ENCODE assay signal across 25 cellular contexts in genomic region chr17:1475321-1475854, GRCh38. TPM values are rescaled to one million over a fixed set of nuclear protein-coding genes. Genes with fewer than 3 reads are reported as not detected.
A peak's percentile ranks its signal among the peaks of the same experiment; 100 is the strongest.
DNase-seq lines count a peak whose midpoint lies in the region; ATAC-seq and TF ChIP-seq lines count a peak whose summit lies in the region.
"Had no signal": no experiment of that assay in that cellular context is flagged by ENCODE, and none has a peak within 500 bp of the region (broad histone marks: within the 10 kb centered on the region; RNA-seq: fewer than 3 reads in every experiment).

No MANE protein-coding gene starts in this region.

- H3K27ac Mint-ChIP-seq in IgD-negative memory B cell, result peak overlapping the region in 2 of 3 donors; percentile 70 to 85
- no peak overlapping the region for H3K27ac Mint-ChIP-seq in activated CD4-positive, alpha-beta memory T cell treated with anti-CD3 and anti-CD28 coated beads for 36 hours
- H3K27ac Mint-ChIP-seq: activated CD8-positive, alpha-beta T cell treated with anti-CD3 and anti-CD28 coated beads for 36 hours; HFFc6; stimulated activated naive CD8-positive, alpha-beta T cell treated with anti-CD3 and anti-CD28 coated beads, Interleukin-15, amount 100 ng/mL, for 72 hours had no signal

- no peak for ATAC-seq in gastroesophageal sphincter
- ATAC-seq: activated CD4-positive, CD25-positive, alpha-beta regulatory T cell treated with anti-CD3 and anti-CD28 coated beads, Interleukin-2, amount 50 U/mL, for 24 hours; activated CD8-positive, alpha-beta T cell treated with anti-CD3 and anti-CD28 coated beads for 36 hours; left ventricle myocardium superior; stimulated activated naive CD8-positive, alpha-beta T cell treated with anti-CD3 and anti-CD28 coated beads, Interleukin-15, amount 100 ng/mL, for 72 hours had no signal

- H3K4me3 ChIP-seq in gastroesophageal sphincter, result no peak overlapping the region
- H3K4me3 ChIP-seq in sigmoid colon, result no peak overlapping the region
- no peak overlapping the region for H3K4me3 ChIP-seq in prostate gland
- H3K4me3 ChIP-seq: adrenal gland, breast epithelium, coronary artery had no signal

- CTCF ChIA-PET in activated CD4-positive, alpha-beta memory T cell treated with anti-CD3 and anti-CD28 coated beads for 36 hours (lab: Charles Lee), result no interaction called here

- intact Hi-C loops in sigmoid colon (cut with DNase I) (no loop called here), prostate gland (cut with DNase I) (no loop called here)
- intact Hi-C loops in activated CD4-positive, alpha-beta memory T cell treated with anti-CD3 and anti-CD28 coated beads for 36 hours (cut with micrococcal nuclease), result no loop called here

- H3K9me3 ChIP-seq in gastroesophageal sphincter, result no peaks in the 10 kb centered on the region
- H3K9me3 ChIP-seq in sigmoid colon, result no peaks in the 10 kb centered on the region
- H3K9me3 ChIP-seq in prostate gland, result no peaks in the 10 kb centered on the region
- H3K9me3 ChIP-seq: adrenal gland, breast epithelium, neutrophil had no signal

- POLR2A ChIA-PET in activated CD4-positive, alpha-beta memory T cell treated with anti-CD3 and anti-CD28 coated beads for 36 hours (lab: Charles Lee), result no interaction called here

- H3K4me1 Mint-ChIP-seq in IgD-negative memory B cell, result peaks cover 19 to 26% (median 20%) of the 10 kb centered on the region in 3 donors
- peaks cover 10% of the 10 kb centered on the region for H3K4me1 Mint-ChIP-seq in activated CD4-positive, alpha-beta memory T cell treated with anti-CD3 and anti-CD28 coated beads for 36 hours (ENCODE audit: low read depth)

- WGBS in gastroesophageal sphincter (ENCODE audit: low coverage in 1 of 2), 2 donors, result 76 to 78% methylated on average over 5 to 7 of the region's 15 CpGs
- WGBS in sigmoid colon, 2 donors, result 87 to 93% methylated on average over 15 of the region's 15 CpGs
- WGBS in prostate gland, result 88% methylated on average over 15 of the region's 15 CpGs

- DNase-seq in sigmoid colon (no peak), EL (no peak), NCI-H748 treated with DMSO at 0.1 percent for 48 hours (lab: John Stamatoyannopoulos, UW) (no peak), prostate gland (ENCODE audit: low spot score) (no peak)
- no peak for DNase-seq in activated CD4-positive, alpha-beta memory T cell treated with anti-CD3 and anti-CD28 coated beads for 36 hours
- DNase-seq: activated CD8-positive, alpha-beta T cell treated with anti-CD3 and anti-CD28 coated beads for 36 hours; activated gamma-delta T cell; activated T-cell treated with anti-CD3 and anti-CD28 coated beads for 4 hours; adrenal gland; DMS53; HFFc6; left ventricle myocardium superior; NCI-H1092 treated with DMSO at 0.1 percent for 48 hours; NCI-H2029; NCI-H226; NCI-H774; SHP77 treated with DMSO at 0.1 percent for 48 hours; stimulated activated CD4-positive, alpha-beta T cell treated with anti-CD3 and anti-CD28 coated beads, Interleukin-4, amount 100 ng/mL, for 24 hours; stimulated activated naive CD8-positive, alpha-beta T cell treated with anti-CD3 and anti-CD28 coated beads, Interleukin-15, amount 100 ng/mL, for 72 hours had no signal

- H3K9me3 Mint-ChIP-seq in IgD-negative memory B cell, result no peaks in the 10 kb centered on the region
- no peaks in the 10 kb centered on the region for H3K9me3 Mint-ChIP-seq in activated CD4-positive, alpha-beta memory T cell treated with anti-CD3 and anti-CD28 coated beads for 36 hours
- H3K9me3 Mint-ChIP-seq: activated CD8-positive, alpha-beta T cell treated with anti-CD3 and anti-CD28 coated beads for 36 hours; HFFc6; stimulated activated naive CD8-positive, alpha-beta T cell treated with anti-CD3 and anti-CD28 coated beads, Interleukin-15, amount 100 ng/mL, for 72 hours had no signal

- no peaks in the 10 kb centered on the region for H3K27me3 Mint-ChIP-seq in IgD-negative memory B cell
- no peaks in the 10 kb centered on the region for H3K27me3 Mint-ChIP-seq in activated CD4-positive, alpha-beta memory T cell treated with anti-CD3 and anti-CD28 coated beads for 36 hours

- TF ChIP-seq EP300 in gastroesophageal sphincter (IDR thresholded peaks at IDR 0.05) (no peak), sigmoid colon (IDR thresholded peaks at IDR 0.05) (no peak)

- H3K4me1 ChIP-seq in gastroesophageal sphincter (peaks cover 0 to 31% (median 0%) of the 10 kb centered on the region in 3 donors), sigmoid colon (peaks cover 0 to 7% (median 0%) of the 10 kb centered on the region in 4 donors), prostate gland (replicated peaks) (no peaks in the 10 kb centered on the region)
- H3K4me1 ChIP-seq: adrenal gland, breast epithelium had no signal

- peaks cover 2% of the 10 kb centered on the region for H3K36me3 Mint-ChIP-seq in IgD-negative memory B cell
- H3K36me3 Mint-ChIP-seq in activated CD4-positive, alpha-beta memory T cell treated with anti-CD3 and anti-CD28 coated beads for 36 hours, result peaks cover 16% of the 10 kb centered on the region

- H3K36me3 ChIP-seq in gastroesophageal sphincter, result peaks cover 0 to 100% of the 10 kb centered on the region in 2 donors
- H3K36me3 ChIP-seq in sigmoid colon, result peaks cover 52 to 99% (median 73%) of the 10 kb centered on the region in 4 donors
- H3K36me3 ChIP-seq in prostate gland, result peaks cover 11 to 29% of the 10 kb centered on the region in 2 donors
- H3K36me3 ChIP-seq: neutrophil had no signal

- H3K27ac ChIP-seq in gastroesophageal sphincter, result peak overlapping the region in 3 of 4 donors; percentile 7 to 59 (median 48)
- peak overlapping the region; percentile 17 to 28 (median 24) for H3K27ac ChIP-seq in sigmoid colon
- H3K27ac ChIP-seq in prostate gland, result no peak overlapping the region
- H3K27ac ChIP-seq: coronary artery, neutrophil had no signal

- TF ChIP-seq CTCF in gastroesophageal sphincter (IDR thresholded peaks at IDR 0.05) (no peak), sigmoid colon (IDR thresholded peaks at IDR 0.05) (no peak), prostate gland (IDR thresholded peaks at IDR 0.05) (no peak)

- TF ChIP-seq POLR2A in gastroesophageal sphincter (IDR thresholded peaks at IDR 0.05), result no peak
- TF ChIP-seq POLR2A in sigmoid colon (IDR thresholded peaks at IDR 0.05), result no peak
- no peak for TF ChIP-seq POLR2A in prostate gland (IDR thresholded peaks at IDR 0.05)

- H3K27me3 ChIP-seq in gastroesophageal sphincter, result no peaks in the 10 kb centered on the region
- H3K27me3 ChIP-seq in sigmoid colon, result no peaks in the 10 kb centered on the region
- no peaks in the 10 kb centered on the region for H3K27me3 ChIP-seq in prostate gland (replicated peaks; ENCODE audit: insufficient read depth)
- H3K27me3 ChIP-seq: adrenal gland, breast epithelium had no signal

- H3K4me3 Mint-ChIP-seq in IgD-negative memory B cell, result peak overlapping the region in 1 of 4 donors; percentile 65
- no peak overlapping the region for H3K4me3 Mint-ChIP-seq in activated CD4-positive, alpha-beta memory T cell treated with anti-CD3 and anti-CD28 coated beads for 36 hours
- H3K4me3 Mint-ChIP-seq: activated CD8-positive, alpha-beta T cell treated with anti-CD3 and anti-CD28 coated beads for 36 hours; HFFc6; stimulated activated naive CD8-positive, alpha-beta T cell treated with anti-CD3 and anti-CD28 coated beads, Interleukin-15, amount 100 ng/mL, for 72 hours had no signal

RNA-seq across cellular contexts. Expression of gene MYO1C, which starts 17.1 kb away (rescaled TPM):
- polyA plus RNA-seq in IgD-negative memory B cell, result 29.6 TPM
- 100 to 1,000 TPM; 215 to 461 (median 287) TPM for total RNA-seq in gastroesophageal sphincter
- total RNA-seq in sigmoid colon, result 100 to 1,000 TPM; 102 to 179 (median 117) TPM
- 100 to 1,000 TPM in 1 of 3 donors, 10 to 100 TPM in 2; 72.7 to 116 (median 86.2) TPM for polyA plus RNA-seq in sigmoid colon
- total RNA-seq in activated CD4-positive, alpha-beta memory T cell treated with anti-CD3 and anti-CD28 coated beads for 36 hours, result 10 to 100 TPM; 42.8 to 46.7 TPM
- total RNA-seq in prostate gland, result 100 to 1,000 TPM in 1 of 2 donors, 10 to 100 TPM in 1; 94.4 to 120 TPM

RNA-seq across cellular contexts. Expression of gene CRK, which starts 19.4 kb away (rescaled TPM):
- 28.3 TPM for polyA plus RNA-seq in IgD-negative memory B cell
- 10 to 100 TPM; 72.7 to 98.4 (median 77.2) TPM for total RNA-seq in gastroesophageal sphincter
- 10 to 100 TPM; 61.5 to 88.7 (median 76.1) TPM for total RNA-seq in sigmoid colon
- 10 to 100 TPM; 33.6 to 68.4 (median 48.0) TPM for polyA plus RNA-seq in sigmoid colon
- 10 to 100 TPM; 14.1 to 17.8 TPM for total RNA-seq in activated CD4-positive, alpha-beta memory T cell treated with anti-CD3 and anti-CD28 coated beads for 36 hours
- 10 to 100 TPM; 52.6 to 77.7 TPM for total RNA-seq in prostate gland

RNA-seq across cellular contexts. Expression of gene INPP5K, which starts 41.0 kb away (rescaled TPM):
- polyA plus RNA-seq in IgD-negative memory B cell (51.7 TPM), sigmoid colon (10 to 100 TPM; 25.7 to 33.1 (median 31.2) TPM)
- total RNA-seq in gastroesophageal sphincter (10 to 100 TPM; 59.6 to 76.0 (median 73.1) TPM), sigmoid colon (10 to 100 TPM; 41.0 to 66.5 (median 58.7) TPM), prostate gland (10 to 100 TPM; 82.7 to 87.4 TPM)
- 10 to 100 TPM; 21.2 to 24.0 TPM for total RNA-seq in activated CD4-positive, alpha-beta memory T cell treated with anti-CD3 and anti-CD28 coated beads for 36 hours

Comparison
In these comparisons a context has a peak if more than half of its experiments do, and no peak if none do; other contexts are left out.
1. H3K27ac ChIP-seq: peak in gastroesophageal sphincter (3 of 4) and sigmoid colon (4 of 4); none in prostate gland (0 of 2).